ENCODE assay signal across 16 cellular contexts in genomic region chr2:95347681-95348608, GRCh38. TPM values are rescaled to one million over a fixed set of nuclear protein-coding genes. Genes with fewer than 3 reads are reported as not detected.
DNase-seq lines count a peak whose midpoint lies in the region; ATAC-seq and TF ChIP-seq lines count a peak whose summit lies in the region.
"Had no signal": no experiment of that assay in that cellular context is flagged by ENCODE, and none has a peak within 500 bp of the region (broad histone marks: within the 10 kb centered on the region; RNA-seq: fewer than 3 reads in every experiment).

No MANE protein-coding gene starts in this region.

- H3K4me3 ChIP-seq in coronary artery (peak overlapping the region; percentile 97), upper lobe of right lung (no peak overlapping the region)

- TF ChIP-seq CTCF in coronary artery (IDR thresholded peaks at IDR 0.05) (no peak), upper lobe of right lung (IDR thresholded peaks at IDR 0.05) (no peak)

- H3K27ac ChIP-seq in coronary artery (peak overlapping the region in 1 of 2 donors; percentile 91), upper lobe of right lung (no peak overlapping the region)
- H3K27ac ChIP-seq: pancreas had no signal

- H3K9me3 Mint-ChIP-seq in natural killer cell treated with Interleukin-12 subunit alpha and Interleukin-12 subunit beta and Interleukin-15 and Interleukin-18, amount 100 ng/mL, for 72 hours = no peaks in the 10 kb centered on the region

- peaks cover 11% of the 10 kb centered on the region for H3K4me1 ChIP-seq in upper lobe of right lung
- H3K4me1 ChIP-seq: pancreas had no signal

- peaks cover 8 to 16% of the 10 kb centered on the region in 2 donors for H3K27me3 Mint-ChIP-seq in natural killer cell treated with Interleukin-12 subunit alpha and Interleukin-12 subunit beta and Interleukin-15 and Interleukin-18, amount 100 ng/mL, for 72 hours

- peaks cover 16% of the 10 kb centered on the region for H3K27me3 ChIP-seq in upper lobe of right lung
- H3K27me3 ChIP-seq: pancreas had no signal

- H3K9me3 ChIP-seq in upper lobe of right lung = no peaks in the 10 kb centered on the region
- H3K9me3 ChIP-seq: pancreas had no signal

- ATAC-seq in left cardiac atrium (no peak), upper lobe of right lung (no peak), HG02642 (IDR thresholded peaks at IDR 0.05; ENCODE audit: poor library complexity, unreplicated experiment) (no peak)
- no peak for ATAC-seq in natural killer cell treated with Interleukin-12 subunit alpha and Interleukin-12 subunit beta and Interleukin-15 and Interleukin-18, amount 100 ng/mL, for 72 hours
- ATAC-seq: pancreas had no signal

- H3K36me3 ChIP-seq in upper lobe of right lung = no peaks in the 10 kb centered on the region
- H3K36me3 ChIP-seq: pancreas had no signal

- DNase-seq in left cardiac atrium (peak; percentile 17), cardiac septum (ENCODE audit: low spot score) (no peak), coronary artery (ENCODE audit: low spot score) (peak; percentile 74), upper lobe of right lung (peak; percentile 60), iPS-NIHi7 (ENCODE audit: extremely low spot score) (no peak), KG1 (lab: John Stamatoyannopoulos, UW) (no peak)
- peak; percentile 59 for DNase-seq in natural killer cell treated with Interleukin-12 subunit alpha and Interleukin-12 subunit beta and Interleukin-15 and Interleukin-18, amount 100 ng/mL, for 72 hours (ENCODE audit: low spot score)
- DNase-seq: activated CD4-positive, alpha-beta T cell treated with anti-CD3 and anti-CD28 coated beads for 48 hours; activated gamma-delta T cell treated with Interleukin-2 at 50 U/mL for 16 hours; DMS79; glutamatergic neuron; NCI-H1105; NCI-H2227 treated with DMSO at 0.1 percent for 48 hours had no signal

- intact Hi-C loops in left cardiac atrium (cut with DNase I) = loop anchor here in 1 of 2 donors (10.0 kb wide), 1 partner anchor 377 kb away; no protein-coding TSS in a partner anchor
- intact Hi-C loops in cardiac septum (cut with DNase I) = loop anchor here (2.0 kb wide), 2 partner anchors 55 to 381 kb away; partner anchors contain the start of gene FAHD2A
- intact Hi-C loops in upper lobe of right lung (cut with DNase I) = no loop called here

- H3K27ac Mint-ChIP-seq in natural killer cell treated with Interleukin-12 subunit alpha and Interleukin-12 subunit beta and Interleukin-15 and Interleukin-18, amount 100 ng/mL, for 72 hours = no peak overlapping the region

- peak overlapping the region; percentile 44 for H3K4me3 Mint-ChIP-seq in natural killer cell treated with Interleukin-12 subunit alpha and Interleukin-12 subunit beta and Interleukin-15 and Interleukin-18, amount 100 ng/mL, for 72 hours

- H3K4me1 Mint-ChIP-seq in natural killer cell treated with Interleukin-12 subunit alpha and Interleukin-12 subunit beta and Interleukin-15 and Interleukin-18, amount 100 ng/mL, for 72 hours (ENCODE audit: low read depth in 2 of 2) = peaks cover 0 to 2% of the 10 kb centered on the region in 2 donors

- no peaks in the 10 kb centered on the region for H3K36me3 Mint-ChIP-seq in natural killer cell treated with Interleukin-12 subunit alpha and Interleukin-12 subunit beta and Interleukin-15 and Interleukin-18, amount 100 ng/mL, for 72 hours

RNA-seq across cellular contexts. Expression of gene KCNIP3, which starts 50.8 kb away (rescaled TPM):
- total RNA-seq in left cardiac atrium = 1 to 10 TPM; 2.6 to 4.1 TPM
- 6.5 TPM for total RNA-seq in cardiac septum
- total RNA-seq in natural killer cell treated with Interleukin-12 subunit alpha and Interleukin-12 subunit beta and Interleukin-15 and Interleukin-18, amount 100 ng/mL, for 72 hours = not detected
- 3.0 TPM for total RNA-seq in upper lobe of right lung
- total RNA-seq: T-helper 2 cell treated with Interferon-gamma antibody and Interleukin-4, amounts not matched to agents 100 ng/mL and 5 ng/mL, for 36 hours had no signal

RNA-seq across cellular contexts. Expression of gene FAHD2A, which starts 54.6 kb away (rescaled TPM):
- total RNA-seq in left cardiac atrium (10 to 100 TPM; 29.1 to 31.6 TPM), cardiac septum (28.8 TPM), upper lobe of right lung (22.8 TPM)
- total RNA-seq in natural killer cell treated with Interleukin-12 subunit alpha and Interleukin-12 subunit beta and Interleukin-15 and Interleukin-18, amount 100 ng/mL, for 72 hours = 10 to 100 TPM; 22.8 to 31.4 TPM

Comparison
In these comparisons a context has a peak if more than half of its experiments do, and no peak if none do; other contexts are left out.
1. DNase-seq: peak in left cardiac atrium (single experiment), coronary artery (single experiment), natural killer cell treated with Interleukin-12 subunit alpha and Interleukin-12 subunit beta and Interleukin-15 and Interleukin-18, amount 100 ng/mL, for 72 hours (single experiment) and upper lobe of right lung (single experiment); none in cardiac septum (single experiment), iPS-NIHi7 (single experiment) and KG1 (single experiment).